1 cellular context compared by ENCODE assay signal in the genomic region with DNA sequence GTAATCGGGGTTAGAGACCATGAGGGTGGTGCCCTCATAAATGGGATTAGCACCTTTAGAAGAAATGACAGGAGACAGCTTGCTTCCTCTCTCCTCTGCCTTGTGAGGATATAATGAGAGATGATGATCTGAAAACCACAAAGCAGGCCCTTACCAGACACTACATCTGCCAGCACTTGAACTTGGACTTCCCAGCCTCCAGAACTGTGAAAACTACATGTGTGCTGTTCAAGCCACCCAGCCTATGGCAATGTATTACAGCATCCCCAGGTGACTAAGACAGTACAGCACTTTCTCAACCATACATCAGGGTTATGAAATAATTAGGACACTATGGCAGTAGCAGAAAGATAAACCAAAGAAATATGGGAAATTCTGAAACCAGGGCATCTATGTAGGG.
TF ChIP-seq lines count a peak whose summit lies in the region.

No MANE protein-coding gene starts in this region.

TF ChIP-seq in GM23338, 12 proteins besides CTCF, POLR2A, EP300 and RAD21 (continued from another document):
- TF ChIP-seq, protein P1, sequence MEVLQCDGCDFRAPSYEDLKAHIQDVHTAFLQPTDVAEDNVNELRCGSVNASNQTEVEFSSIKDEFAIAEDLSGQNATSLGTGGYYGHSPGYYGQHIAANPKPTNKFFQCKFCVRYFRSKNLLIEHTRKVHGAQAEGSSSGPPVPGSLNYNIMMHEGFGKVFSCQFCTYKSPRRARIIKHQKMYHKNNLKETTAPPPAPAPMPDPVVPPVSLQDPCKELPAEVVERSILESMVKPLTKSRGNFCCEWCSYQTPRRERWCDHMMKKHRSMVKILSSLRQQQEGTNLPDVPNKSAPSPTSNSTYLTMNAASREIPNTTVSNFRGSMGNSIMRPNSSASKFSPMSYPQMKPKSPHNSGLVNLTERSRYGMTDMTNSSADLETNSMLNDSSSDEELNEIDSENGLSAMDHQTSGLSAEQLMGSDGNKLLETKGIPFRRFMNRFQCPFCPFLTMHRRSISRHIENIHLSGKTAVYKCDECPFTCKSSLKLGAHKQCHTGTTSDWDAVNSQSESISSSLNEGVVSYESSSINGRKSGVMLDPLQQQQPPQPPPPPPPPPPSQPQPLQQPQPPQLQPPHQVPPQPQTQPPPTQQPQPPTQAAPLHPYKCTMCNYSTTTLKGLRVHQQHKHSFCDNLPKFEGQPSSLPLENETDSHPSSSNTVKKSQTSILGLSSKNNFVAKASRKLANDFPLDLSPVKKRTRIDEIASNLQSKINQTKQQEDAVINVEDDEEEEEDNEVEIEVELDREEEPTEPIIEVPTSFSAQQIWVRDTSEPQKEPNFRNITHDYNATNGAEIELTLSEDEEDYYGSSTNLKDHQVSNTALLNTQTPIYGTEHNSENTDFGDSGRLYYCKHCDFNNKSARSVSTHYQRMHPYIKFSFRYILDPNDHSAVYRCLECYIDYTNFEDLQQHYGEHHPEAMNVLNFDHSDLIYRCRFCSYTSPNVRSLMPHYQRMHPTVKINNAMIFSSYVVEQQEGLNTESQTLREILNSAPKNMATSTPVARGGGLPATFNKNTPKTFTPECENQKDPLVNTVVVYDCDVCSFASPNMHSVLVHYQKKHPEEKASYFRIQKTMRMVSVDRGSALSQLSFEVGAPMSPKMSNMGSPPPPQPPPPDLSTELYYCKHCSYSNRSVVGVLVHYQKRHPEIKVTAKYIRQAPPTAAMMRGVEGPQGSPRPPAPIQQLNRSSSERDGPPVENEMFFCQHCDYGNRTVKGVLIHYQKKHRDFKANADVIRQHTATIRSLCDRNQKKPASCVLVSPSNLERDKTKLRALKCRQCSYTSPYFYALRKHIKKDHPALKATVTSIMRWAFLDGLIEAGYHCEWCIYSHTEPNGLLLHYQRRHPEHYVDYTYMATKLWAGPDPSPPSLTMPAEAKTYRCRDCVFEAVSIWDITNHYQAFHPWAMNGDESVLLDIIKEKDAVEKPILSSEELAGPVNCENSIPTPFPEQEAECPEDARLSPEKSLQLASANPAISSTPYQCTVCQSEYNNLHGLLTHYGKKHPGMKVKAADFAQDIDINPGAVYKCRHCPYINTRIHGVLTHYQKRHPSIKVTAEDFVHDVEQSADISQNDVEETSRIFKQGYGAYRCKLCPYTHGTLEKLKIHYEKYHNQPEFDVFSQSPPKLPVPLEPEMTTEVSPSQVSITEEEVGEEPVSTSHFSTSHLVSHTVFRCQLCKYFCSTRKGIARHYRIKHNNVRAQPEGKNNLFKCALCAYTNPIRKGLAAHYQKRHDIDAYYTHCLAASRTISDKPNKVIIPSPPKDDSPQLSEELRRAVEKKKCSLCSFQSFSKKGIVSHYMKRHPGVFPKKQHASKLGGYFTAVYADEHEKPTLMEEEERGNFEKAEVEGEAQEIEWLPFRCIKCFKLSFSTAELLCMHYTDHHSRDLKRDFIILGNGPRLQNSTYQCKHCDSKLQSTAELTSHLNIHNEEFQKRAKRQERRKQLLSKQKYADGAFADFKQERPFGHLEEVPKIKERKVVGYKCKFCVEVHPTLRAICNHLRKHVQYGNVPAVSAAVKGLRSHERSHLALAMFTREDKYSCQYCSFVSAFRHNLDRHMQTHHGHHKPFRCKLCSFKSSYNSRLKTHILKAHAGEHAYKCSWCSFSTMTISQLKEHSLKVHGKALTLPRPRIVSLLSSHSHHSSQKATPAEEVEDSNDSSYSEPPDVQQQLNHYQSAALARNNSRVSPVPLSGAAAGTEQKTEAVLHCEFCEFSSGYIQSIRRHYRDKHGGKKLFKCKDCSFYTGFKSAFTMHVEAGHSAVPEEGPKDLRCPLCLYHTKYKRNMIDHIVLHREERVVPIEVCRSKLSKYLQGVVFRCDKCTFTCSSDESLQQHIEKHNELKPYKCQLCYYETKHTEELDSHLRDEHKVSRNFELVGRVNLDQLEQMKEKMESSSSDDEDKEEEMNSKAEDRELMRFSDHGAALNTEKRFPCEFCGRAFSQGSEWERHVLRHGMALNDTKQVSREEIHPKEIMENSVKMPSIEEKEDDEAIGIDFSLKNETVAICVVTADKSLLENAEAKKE (CRISPR knock-in tag; IDR thresholded peaks at IDR 0.05): no peak
- TF ChIP-seq NANOG (IDR thresholded peaks at IDR 0.05; ENCODE audit: borderline replicate concordance): no peak
- TF ChIP-seq, protein P2, sequence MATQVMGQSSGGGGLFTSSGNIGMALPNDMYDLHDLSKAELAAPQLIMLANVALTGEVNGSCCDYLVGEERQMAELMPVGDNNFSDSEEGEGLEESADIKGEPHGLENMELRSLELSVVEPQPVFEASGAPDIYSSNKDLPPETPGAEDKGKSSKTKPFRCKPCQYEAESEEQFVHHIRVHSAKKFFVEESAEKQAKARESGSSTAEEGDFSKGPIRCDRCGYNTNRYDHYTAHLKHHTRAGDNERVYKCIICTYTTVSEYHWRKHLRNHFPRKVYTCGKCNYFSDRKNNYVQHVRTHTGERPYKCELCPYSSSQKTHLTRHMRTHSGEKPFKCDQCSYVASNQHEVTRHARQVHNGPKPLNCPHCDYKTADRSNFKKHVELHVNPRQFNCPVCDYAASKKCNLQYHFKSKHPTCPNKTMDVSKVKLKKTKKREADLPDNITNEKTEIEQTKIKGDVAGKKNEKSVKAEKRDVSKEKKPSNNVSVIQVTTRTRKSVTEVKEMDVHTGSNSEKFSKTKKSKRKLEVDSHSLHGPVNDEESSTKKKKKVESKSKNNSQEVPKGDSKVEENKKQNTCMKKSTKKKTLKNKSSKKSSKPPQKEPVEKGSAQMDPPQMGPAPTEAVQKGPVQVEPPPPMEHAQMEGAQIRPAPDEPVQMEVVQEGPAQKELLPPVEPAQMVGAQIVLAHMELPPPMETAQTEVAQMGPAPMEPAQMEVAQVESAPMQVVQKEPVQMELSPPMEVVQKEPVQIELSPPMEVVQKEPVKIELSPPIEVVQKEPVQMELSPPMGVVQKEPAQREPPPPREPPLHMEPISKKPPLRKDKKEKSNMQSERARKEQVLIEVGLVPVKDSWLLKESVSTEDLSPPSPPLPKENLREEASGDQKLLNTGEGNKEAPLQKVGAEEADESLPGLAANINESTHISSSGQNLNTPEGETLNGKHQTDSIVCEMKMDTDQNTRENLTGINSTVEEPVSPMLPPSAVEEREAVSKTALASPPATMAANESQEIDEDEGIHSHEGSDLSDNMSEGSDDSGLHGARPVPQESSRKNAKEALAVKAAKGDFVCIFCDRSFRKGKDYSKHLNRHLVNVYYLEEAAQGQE (IDR thresholded peaks at IDR 0.05; ENCODE audit: unreplicated experiment): no peak
